ENCODE assay signal across 1 cellular context in the genomic region with DNA sequence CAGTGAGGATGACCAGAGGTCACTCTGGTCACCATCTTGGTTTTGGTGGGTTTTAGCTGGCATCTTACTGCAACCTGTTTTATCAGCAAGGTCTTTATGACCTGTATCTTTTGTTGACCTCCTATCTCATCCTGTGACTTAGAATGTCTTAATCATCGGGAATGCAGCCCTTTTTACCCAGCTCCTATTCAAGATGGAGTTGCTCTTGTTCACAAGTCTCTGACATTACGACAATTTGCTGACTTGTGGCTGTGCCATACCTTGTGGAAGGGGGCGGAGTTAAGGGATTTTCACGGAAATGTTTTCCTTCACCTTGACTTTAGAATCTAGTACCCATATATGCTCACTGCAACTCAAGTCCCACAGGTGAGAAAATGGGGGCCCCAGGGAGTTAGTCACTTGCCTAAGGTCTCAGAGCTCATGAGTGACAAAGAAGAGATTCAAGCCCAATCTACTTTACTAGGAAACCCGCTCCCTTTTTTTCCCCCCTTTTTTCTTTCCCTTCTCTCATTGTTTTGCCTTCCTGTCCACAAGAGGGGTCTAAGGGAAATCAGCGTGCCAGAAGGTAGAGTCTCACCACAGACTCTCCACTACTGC.
TF ChIP-seq lines count a peak whose summit lies in the region.

No MANE protein-coding gene starts in this region.

TF ChIP-seq in K562, 482 proteins besides CTCF, POLR2A, EP300 and RAD21 (continued from another document and continues in another):
- TF ChIP-seq RCOR1 (IDR thresholded peaks at IDR 0.05; ENCODE audit: borderline replicate concordance in 1 of 2, low read depth in 2 of 2, low read length in 2 of 2) (no peak), HNRNPH1 (optimal IDR thresholded peaks at IDR 0.05; ENCODE audit: low read depth, low read length) (no peak), PTRF (tag; IDR thresholded peaks at IDR 0.05) (peak; percentile 98), SMAD4 (CRISPR knock-in tag; conservative IDR thresholded peaks at IDR 0.05) (peak; percentile 99), RHOXF2B (CRISPR knock-in tag; conservative IDR thresholded peaks at IDR 0.05) (peak; percentile 97), MAFF (IDR thresholded peaks at IDR 0.05; ENCODE audit: low read length) (no peak), NR2C2 (CRISPR knock-in tag; IDR thresholded peaks at IDR 0.05) (no peak), NR2C2 (tag; IDR thresholded peaks at IDR 0.05) (peak; percentile 66), ZNF121 (CRISPR knock-in tag; conservative IDR thresholded peaks at IDR 0.05) (no peak), SMC3 (conservative IDR thresholded peaks at IDR 0.05; ENCODE audit: insufficient read depth, low read depth, low read length) (no peak), ZNF780A (CRISPR knock-in tag; IDR thresholded peaks at IDR 0.05) (0 out of 2 replicates have a peak, but pooled peaks have one; percentile 29), SOX6 (IDR thresholded peaks at IDR 0.05) (no peak), PCBP1 (IDR thresholded peaks at IDR 0.05; ENCODE audit: low read depth, low read length, poor library complexity, severe bottlenecking) (no peak), ZNF274 (IDR thresholded peaks at IDR 0.05; ENCODE audit: borderline replicate concordance, low read depth, low read length) (no peak), FOXM1 (IDR thresholded peaks at IDR 0.05; ENCODE audit: low read depth) (no peak), FOXM1 (CRISPR knock-in tag; IDR thresholded peaks at IDR 0.05; ENCODE audit: low read depth) (no peak), RBBP5 (IDR thresholded peaks at IDR 0.05; ENCODE audit: borderline replicate concordance, insufficient read depth, low read length, poor library complexity, severe bottlenecking) (no peak), ZKSCAN1 (IDR thresholded peaks at IDR 0.05; ENCODE audit: low read depth, low read length) (no peak), SUPT5H (IDR thresholded peaks at IDR 0.05) (no peak), ZNF41 (CRISPR knock-in tag; conservative IDR thresholded peaks at IDR 0.05) (peak; percentile 95), ZNF324 (CRISPR knock-in tag; IDR thresholded peaks at IDR 0.05) (peak; percentile 81), LCOR (CRISPR knock-in tag; IDR thresholded peaks at IDR 0.05) (no peak), POU5F1 (IDR thresholded peaks at IDR 0.05; ENCODE audit: borderline replicate concordance, low read depth, low read length, partially characterized antibody) (no peak), LEF1 (IDR thresholded peaks at IDR 0.05) (no peak), CC2D1A (IDR thresholded peaks at IDR 0.05) (no peak), SP2 (IDR thresholded peaks at IDR 0.05; ENCODE audit: extremely low read depth, low read depth, low read length, poor library complexity, severe bottlenecking) (no peak), TCFL5 (CRISPR knock-in tag; conservative IDR thresholded peaks at IDR 0.05) (peak; percentile 94), TAF1 (IDR thresholded peaks at IDR 0.05; ENCODE audit: control insufficient read depth, extremely low read depth, insufficient read depth, low read length, severe bottlenecking) (no peak)
- TF ChIP-seq, protein P1, sequence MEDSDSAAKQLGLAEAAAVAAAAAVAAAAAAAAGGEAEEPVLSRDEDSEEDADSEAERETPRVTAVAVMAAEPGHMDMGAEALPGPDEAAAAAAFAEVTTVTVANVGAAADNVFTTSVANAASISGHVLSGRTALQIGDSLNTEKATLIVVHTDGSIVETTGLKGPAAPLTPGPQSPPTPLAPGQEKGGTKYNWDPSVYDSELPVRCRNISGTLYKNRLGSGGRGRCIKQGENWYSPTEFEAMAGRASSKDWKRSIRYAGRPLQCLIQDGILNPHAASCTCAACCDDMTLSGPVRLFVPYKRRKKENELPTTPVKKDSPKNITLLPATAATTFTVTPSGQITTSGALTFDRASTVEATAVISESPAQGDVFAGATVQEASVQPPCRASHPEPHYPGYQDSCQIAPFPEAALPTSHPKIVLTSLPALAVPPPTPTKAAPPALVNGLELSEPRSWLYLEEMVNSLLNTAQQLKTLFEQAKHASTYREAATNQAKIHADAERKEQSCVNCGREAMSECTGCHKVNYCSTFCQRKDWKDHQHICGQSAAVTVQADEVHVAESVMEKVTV (CRISPR knock-in tag; IDR thresholded peaks at IDR 0.05), result peak; percentile 49; the same call in 1 of the 2 replicates
- TF ChIP-seq, protein P2, sequence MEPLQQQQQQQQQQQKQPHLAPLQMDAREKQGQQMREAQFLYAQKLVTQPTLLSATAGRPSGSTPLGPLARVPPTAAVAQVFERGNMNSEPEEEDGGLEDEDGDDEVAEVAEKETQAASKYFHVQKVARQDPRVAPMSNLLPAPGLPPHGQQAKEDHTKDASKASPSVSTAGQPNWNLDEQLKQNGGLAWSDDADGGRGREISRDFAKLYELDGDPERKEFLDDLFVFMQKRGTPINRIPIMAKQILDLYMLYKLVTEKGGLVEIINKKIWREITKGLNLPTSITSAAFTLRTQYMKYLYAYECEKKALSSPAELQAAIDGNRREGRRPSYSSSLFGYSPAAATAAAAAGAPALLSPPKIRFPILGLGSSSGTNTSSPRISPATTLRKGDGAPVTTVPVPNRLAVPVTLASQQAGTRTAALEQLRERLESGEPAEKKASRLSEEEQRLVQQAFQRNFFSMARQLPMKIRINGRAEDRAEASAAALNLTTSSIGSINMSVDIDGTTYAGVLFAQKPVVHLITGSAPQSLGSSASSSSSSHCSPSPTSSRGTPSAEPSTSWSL (CRISPR knock-in tag; IDR thresholded peaks at IDR 0.05; ENCODE audit: borderline replicate concordance), result peak; percentile 97; the same call in 1 of the 2 replicates
- TF ChIP-seq, protein P3, sequence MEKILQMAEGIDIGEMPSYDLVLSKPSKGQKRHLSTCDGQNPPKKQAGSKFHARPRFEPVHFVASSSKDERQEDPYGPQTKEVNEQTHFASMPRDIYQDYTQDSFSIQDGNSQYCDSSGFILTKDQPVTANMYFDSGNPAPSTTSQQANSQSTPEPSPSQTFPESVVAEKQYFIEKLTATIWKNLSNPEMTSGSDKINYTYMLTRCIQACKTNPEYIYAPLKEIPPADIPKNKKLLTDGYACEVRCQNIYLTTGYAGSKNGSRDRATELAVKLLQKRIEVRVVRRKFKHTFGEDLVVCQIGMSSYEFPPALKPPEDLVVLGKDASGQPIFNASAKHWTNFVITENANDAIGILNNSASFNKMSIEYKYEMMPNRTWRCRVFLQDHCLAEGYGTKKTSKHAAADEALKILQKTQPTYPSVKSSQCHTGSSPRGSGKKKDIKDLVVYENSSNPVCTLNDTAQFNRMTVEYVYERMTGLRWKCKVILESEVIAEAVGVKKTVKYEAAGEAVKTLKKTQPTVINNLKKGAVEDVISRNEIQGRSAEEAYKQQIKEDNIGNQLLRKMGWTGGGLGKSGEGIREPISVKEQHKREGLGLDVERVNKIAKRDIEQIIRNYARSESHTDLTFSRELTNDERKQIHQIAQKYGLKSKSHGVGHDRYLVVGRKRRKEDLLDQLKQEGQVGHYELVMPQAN (IDR thresholded peaks at IDR 0.05; ENCODE audit: borderline replicate concordance), result no peak
- TF ChIP-seq, protein P4, sequence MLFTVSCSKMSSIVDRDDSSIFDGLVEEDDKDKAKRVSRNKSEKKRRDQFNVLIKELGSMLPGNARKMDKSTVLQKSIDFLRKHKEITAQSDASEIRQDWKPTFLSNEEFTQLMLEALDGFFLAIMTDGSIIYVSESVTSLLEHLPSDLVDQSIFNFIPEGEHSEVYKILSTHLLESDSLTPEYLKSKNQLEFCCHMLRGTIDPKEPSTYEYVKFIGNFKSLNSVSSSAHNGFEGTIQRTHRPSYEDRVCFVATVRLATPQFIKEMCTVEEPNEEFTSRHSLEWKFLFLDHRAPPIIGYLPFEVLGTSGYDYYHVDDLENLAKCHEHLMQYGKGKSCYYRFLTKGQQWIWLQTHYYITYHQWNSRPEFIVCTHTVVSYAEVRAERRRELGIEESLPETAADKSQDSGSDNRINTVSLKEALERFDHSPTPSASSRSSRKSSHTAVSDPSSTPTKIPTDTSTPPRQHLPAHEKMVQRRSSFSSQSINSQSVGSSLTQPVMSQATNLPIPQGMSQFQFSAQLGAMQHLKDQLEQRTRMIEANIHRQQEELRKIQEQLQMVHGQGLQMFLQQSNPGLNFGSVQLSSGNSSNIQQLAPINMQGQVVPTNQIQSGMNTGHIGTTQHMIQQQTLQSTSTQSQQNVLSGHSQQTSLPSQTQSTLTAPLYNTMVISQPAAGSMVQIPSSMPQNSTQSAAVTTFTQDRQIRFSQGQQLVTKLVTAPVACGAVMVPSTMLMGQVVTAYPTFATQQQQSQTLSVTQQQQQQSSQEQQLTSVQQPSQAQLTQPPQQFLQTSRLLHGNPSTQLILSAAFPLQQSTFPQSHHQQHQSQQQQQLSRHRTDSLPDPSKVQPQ (CRISPR knock-in tag; IDR thresholded peaks at IDR 0.05; ENCODE audit: borderline replicate concordance), result peak; percentile 84
- TF ChIP-seq, protein P5, sequence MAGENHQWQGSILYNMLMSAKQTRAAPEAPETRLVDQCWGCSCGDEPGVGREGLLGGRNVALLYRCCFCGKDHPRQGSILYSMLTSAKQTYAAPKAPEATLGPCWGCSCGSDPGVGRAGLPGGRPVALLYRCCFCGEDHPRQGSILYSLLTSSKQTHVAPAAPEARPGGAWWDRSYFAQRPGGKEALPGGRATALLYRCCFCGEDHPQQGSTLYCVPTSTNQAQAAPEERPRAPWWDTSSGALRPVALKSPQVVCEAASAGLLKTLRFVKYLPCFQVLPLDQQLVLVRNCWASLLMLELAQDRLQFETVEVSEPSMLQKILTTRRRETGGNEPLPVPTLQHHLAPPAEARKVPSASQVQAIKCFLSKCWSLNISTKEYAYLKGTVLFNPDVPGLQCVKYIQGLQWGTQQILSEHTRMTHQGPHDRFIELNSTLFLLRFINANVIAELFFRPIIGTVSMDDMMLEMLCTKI (IDR thresholded peaks at IDR 0.05; ENCODE audit: partially characterized antibody), result no peak
- TF ChIP-seq, protein P6, sequence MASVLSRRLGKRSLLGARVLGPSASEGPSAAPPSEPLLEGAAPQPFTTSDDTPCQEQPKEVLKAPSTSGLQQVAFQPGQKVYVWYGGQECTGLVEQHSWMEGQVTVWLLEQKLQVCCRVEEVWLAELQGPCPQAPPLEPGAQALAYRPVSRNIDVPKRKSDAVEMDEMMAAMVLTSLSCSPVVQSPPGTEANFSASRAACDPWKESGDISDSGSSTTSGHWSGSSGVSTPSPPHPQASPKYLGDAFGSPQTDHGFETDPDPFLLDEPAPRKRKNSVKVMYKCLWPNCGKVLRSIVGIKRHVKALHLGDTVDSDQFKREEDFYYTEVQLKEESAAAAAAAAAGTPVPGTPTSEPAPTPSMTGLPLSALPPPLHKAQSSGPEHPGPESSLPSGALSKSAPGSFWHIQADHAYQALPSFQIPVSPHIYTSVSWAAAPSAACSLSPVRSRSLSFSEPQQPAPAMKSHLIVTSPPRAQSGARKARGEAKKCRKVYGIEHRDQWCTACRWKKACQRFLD (CRISPR knock-in tag; IDR thresholded peaks at IDR 0.05), result peak; percentile 98
- TF ChIP-seq, protein P7, sequence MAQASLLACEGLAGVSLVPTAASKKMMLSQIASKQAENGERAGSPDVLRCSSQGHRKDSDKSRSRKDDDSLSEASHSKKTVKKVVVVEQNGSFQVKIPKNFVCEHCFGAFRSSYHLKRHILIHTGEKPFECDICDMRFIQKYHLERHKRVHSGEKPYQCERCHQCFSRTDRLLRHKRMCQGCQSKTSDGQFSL (CRISPR knock-in tag; IDR thresholded peaks at IDR 0.05), result no peak
- TF ChIP-seq, protein P7 (tag; IDR thresholded peaks at IDR 0.05), result peak in 1 of 2 experiments; percentile 97; a peak in 2 of 4 replicates
- TF ChIP-seq, protein P8, sequence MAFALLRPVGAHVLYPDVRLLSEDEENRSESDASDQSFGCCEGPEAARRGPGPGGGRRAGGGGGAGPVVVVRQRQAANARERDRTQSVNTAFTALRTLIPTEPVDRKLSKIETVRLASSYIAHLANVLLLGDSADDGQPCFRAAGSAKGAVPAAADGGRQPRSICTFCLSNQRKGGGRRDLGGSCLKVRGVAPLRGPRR (CRISPR knock-in tag; IDR thresholded peaks at IDR 0.05), result peak; percentile 96
- TF ChIP-seq, protein P9, sequence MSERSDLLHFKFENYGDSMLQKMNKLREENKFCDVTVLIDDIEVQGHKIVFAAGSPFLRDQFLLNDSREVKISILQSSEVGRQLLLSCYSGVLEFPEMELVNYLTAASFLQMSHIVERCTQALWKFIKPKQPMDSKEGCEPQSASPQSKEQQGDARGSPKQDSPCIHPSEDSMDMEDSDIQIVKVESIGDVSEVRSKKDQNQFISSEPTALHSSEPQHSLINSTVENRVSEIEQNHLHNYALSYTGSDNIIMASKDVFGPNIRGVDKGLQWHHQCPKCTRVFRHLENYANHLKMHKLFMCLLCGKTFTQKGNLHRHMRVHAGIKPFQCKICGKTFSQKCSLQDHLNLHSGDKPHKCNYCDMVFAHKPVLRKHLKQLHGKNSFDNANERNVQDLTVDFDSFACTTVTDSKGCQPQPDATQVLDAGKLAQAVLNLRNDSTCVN (CRISPR knock-in tag; IDR thresholded peaks at IDR 0.05), result peak; percentile 87; the same call in 1 of the 2 replicates
- TF ChIP-seq, protein P10, sequence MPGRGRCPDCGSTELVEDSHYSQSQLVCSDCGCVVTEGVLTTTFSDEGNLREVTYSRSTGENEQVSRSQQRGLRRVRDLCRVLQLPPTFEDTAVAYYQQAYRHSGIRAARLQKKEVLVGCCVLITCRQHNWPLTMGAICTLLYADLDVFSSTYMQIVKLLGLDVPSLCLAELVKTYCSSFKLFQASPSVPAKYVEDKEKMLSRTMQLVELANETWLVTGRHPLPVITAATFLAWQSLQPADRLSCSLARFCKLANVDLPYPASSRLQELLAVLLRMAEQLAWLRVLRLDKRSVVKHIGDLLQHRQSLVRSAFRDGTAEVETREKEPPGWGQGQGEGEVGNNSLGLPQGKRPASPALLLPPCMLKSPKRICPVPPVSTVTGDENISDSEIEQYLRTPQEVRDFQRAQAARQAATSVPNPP (IDR thresholded peaks at IDR 0.05; ENCODE audit: borderline replicate concordance, insufficient read depth, insufficient read length), result no peak
- TF ChIP-seq, protein P11, sequence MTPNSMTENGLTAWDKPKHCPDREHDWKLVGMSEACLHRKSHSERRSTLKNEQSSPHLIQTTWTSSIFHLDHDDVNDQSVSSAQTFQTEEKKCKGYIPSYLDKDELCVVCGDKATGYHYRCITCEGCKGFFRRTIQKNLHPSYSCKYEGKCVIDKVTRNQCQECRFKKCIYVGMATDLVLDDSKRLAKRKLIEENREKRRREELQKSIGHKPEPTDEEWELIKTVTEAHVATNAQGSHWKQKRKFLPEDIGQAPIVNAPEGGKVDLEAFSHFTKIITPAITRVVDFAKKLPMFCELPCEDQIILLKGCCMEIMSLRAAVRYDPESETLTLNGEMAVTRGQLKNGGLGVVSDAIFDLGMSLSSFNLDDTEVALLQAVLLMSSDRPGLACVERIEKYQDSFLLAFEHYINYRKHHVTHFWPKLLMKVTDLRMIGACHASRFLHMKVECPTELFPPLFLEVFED (CRISPR knock-in tag; conservative IDR thresholded peaks at IDR 0.05), result peak; percentile 95
- TF ChIP-seq, protein P12, sequence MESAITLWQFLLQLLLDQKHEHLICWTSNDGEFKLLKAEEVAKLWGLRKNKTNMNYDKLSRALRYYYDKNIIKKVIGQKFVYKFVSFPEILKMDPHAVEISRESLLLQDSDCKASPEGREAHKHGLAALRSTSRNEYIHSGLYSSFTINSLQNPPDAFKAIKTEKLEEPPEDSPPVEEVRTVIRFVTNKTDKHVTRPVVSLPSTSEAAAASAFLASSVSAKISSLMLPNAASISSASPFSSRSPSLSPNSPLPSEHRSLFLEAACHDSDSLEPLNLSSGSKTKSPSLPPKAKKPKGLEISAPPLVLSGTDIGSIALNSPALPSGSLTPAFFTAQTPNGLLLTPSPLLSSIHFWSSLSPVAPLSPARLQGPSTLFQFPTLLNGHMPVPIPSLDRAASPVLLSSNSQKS (CRISPR knock-in tag; IDR thresholded peaks at IDR 0.05), result peak; percentile 88; the same call in 1 of the 2 replicates
